1 cellular context compared by ENCODE assay signal in the genomic region with DNA sequence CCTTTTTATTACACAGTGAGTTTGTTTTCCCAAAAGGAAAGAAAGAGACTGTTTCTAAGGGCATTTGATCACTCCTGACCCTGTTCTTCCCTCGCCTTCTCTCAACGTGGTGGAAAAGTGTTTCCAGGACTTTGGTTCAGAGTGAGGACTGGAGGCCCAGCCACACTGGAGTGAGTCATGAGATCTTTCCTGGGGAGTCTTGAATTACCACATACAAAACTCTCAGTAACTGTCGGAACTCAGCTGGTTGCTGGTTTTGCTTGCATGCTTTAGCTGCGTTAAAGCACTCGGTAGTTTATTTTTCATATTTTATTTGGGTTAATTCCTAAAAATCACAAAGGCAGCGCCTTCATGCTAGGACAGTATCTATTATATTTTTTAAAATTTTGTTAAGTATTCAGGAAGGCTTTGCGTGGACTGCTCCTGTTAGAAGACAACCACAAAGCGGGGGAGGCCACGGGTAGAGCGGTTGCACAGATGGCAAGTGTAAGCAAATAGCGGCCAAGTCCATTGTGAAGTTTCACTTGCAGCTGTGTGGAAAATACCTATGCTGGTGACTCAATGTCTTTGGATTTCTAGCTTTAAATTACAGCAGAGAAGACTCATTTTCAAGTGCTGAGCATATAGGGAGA.
TF ChIP-seq lines count a peak whose summit lies in the region.

No MANE protein-coding gene starts in this region.

TF ChIP-seq in HEK293, 187 proteins besides CTCF, POLR2A, EP300 and RAD21 (continued from another document):
- TF ChIP-seq, protein P1, sequence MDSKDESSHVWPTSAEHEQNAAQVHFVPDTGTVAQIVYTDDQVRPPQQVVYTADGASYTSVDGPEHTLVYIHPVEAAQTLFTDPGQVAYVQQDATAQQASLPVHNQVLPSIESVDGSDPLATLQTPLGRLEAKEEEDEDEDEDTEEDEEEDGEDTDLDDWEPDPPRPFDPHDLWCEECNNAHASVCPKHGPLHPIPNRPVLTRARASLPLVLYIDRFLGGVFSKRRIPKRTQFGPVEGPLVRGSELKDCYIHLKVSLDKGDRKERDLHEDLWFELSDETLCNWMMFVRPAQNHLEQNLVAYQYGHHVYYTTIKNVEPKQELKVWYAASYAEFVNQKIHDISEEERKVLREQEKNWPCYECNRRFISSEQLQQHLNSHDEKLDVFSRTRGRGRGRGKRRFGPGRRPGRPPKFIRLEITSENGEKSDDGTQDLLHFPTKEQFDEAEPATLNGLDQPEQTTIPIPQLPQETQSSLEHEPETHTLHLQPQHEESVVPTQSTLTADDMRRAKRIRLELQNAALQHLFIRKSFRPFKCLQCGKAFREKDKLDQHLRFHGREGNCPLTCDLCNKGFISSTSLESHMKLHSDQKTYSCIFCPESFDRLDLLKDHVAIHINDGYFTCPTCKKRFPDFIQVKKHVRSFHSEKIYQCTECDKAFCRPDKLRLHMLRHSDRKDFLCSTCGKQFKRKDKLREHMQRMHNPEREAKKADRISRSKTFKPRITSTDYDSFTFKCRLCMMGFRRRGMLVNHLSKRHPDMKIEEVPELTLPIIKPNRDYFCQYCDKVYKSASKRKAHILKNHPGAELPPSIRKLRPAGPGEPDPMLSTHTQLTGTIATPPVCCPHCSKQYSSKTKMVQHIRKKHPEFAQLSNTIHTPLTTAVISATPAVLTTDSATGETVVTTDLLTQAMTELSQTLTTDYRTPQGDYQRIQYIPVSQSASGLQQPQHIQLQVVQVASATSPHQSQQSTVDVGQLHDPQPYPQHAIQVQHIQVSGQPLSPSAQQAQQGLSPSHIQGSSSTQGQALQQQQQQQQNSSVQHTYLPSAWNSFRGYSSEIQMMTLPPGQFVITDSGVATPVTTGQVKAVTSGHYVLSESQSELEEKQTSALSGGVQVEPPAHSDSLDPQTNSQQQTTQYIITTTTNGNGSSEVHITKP (tag by site-specific recombination; IDR thresholded peaks at IDR 0.05): no peak
- TF ChIP-seq OVOL3 (tag by site-specific recombination; IDR thresholded peaks at IDR 0.05): no peak
- TF ChIP-seq, protein P2, sequence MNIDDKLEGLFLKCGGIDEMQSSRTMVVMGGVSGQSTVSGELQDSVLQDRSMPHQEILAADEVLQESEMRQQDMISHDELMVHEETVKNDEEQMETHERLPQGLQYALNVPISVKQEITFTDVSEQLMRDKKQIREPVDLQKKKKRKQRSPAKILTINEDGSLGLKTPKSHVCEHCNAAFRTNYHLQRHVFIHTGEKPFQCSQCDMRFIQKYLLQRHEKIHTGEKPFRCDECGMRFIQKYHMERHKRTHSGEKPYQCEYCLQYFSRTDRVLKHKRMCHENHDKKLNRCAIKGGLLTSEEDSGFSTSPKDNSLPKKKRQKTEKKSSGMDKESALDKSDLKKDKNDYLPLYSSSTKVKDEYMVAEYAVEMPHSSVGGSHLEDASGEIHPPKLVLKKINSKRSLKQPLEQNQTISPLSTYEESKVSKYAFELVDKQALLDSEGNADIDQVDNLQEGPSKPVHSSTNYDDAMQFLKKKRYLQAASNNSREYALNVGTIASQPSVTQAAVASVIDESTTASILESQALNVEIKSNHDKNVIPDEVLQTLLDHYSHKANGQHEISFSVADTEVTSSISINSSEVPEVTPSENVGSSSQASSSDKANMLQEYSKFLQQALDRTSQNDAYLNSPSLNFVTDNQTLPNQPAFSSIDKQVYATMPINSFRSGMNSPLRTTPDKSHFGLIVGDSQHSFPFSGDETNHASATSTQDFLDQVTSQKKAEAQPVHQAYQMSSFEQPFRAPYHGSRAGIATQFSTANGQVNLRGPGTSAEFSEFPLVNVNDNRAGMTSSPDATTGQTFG (tag by site-specific recombination; IDR thresholded peaks at IDR 0.05; ENCODE audit: borderline replicate concordance): no peak
- no peak for TF ChIP-seq SP3 (tag by site-specific recombination; IDR thresholded peaks at IDR 0.05)
- TF ChIP-seq IKZF3 (tag by site-specific recombination; IDR thresholded peaks at IDR 0.05): no peak
- no peak for TF ChIP-seq ZNF211 (tag by site-specific recombination; IDR thresholded peaks at IDR 0.05; ENCODE audit: low read depth)
- TF ChIP-seq, protein P3, sequence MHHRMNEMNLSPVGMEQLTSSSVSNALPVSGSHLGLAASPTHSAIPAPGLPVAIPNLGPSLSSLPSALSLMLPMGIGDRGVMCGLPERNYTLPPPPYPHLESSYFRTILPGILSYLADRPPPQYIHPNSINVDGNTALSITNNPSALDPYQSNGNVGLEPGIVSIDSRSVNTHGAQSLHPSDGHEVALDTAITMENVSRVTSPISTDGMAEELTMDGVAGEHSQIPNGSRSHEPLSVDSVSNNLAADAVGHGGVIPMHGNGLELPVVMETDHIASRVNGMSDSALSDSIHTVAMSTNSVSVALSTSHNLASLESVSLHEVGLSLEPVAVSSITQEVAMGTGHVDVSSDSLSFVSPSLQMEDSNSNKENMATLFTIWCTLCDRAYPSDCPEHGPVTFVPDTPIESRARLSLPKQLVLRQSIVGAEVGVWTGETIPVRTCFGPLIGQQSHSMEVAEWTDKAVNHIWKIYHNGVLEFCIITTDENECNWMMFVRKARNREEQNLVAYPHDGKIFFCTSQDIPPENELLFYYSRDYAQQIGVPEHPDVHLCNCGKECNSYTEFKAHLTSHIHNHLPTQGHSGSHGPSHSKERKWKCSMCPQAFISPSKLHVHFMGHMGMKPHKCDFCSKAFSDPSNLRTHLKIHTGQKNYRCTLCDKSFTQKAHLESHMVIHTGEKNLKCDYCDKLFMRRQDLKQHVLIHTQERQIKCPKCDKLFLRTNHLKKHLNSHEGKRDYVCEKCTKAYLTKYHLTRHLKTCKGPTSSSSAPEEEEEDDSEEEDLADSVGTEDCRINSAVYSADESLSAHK (tag by site-specific recombination; IDR thresholded peaks at IDR 0.05): peak; percentile 88
- no peak for TF ChIP-seq ZNF324 (tag by site-specific recombination; IDR thresholded peaks at IDR 0.05)
- TF ChIP-seq, protein P4, sequence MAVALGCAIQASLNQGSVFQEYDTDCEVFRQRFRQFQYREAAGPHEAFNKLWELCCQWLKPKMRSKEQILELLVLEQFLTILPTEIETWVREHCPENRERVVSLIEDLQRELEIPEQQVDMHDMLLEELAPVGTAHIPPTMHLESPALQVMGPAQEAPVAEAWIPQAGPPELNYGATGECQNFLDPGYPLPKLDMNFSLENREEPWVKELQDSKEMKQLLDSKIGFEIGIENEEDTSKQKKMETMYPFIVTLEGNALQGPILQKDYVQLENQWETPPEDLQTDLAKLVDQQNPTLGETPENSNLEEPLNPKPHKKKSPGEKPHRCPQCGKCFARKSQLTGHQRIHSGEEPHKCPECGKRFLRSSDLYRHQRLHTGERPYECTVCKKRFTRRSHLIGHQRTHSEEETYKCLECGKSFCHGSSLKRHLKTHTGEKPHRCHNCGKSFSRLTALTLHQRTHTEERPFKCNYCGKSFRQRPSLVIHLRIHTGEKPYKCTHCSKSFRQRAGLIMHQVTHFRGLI (tag by site-specific recombination; IDR thresholded peaks at IDR 0.05): peak; percentile 17; the same call in 1 of the 2 replicates
- no peak for TF ChIP-seq ZNF596 (tag by site-specific recombination; IDR thresholded peaks at IDR 0.05)
- no peak for TF ChIP-seq ZBTB48 (tag by site-specific recombination; IDR thresholded peaks at IDR 0.05)
- no peak for TF ChIP-seq ZNF16 (tag by site-specific recombination; IDR thresholded peaks at IDR 0.05; ENCODE audit: low read depth)
- TF ChIP-seq, protein P5, sequence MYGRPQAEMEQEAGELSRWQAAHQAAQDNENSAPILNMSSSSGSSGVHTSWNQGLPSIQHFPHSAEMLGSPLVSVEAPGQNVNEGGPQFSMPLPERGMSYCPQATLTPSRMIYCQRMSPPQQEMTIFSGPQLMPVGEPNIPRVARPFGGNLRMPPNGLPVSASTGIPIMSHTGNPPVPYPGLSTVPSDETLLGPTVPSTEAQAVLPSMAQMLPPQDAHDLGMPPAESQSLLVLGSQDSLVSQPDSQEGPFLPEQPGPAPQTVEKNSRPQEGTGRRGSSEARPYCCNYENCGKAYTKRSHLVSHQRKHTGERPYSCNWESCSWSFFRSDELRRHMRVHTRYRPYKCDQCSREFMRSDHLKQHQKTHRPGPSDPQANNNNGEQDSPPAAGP (tag by site-specific recombination; IDR thresholded peaks at IDR 0.05): no peak
- TF ChIP-seq, protein P6, sequence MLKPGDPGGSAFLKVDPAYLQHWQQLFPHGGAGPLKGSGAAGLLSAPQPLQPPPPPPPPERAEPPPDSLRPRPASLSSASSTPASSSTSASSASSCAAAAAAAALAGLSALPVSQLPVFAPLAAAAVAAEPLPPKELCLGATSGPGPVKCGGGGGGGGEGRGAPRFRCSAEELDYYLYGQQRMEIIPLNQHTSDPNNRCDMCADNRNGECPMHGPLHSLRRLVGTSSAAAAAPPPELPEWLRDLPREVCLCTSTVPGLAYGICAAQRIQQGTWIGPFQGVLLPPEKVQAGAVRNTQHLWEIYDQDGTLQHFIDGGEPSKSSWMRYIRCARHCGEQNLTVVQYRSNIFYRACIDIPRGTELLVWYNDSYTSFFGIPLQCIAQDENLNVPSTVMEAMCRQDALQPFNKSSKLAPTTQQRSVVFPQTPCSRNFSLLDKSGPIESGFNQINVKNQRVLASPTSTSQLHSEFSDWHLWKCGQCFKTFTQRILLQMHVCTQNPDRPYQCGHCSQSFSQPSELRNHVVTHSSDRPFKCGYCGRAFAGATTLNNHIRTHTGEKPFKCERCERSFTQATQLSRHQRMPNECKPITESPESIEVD (tag by site-specific recombination; IDR thresholded peaks at IDR 0.05): no peak
- TF ChIP-seq ZNF473 (tag by site-specific recombination; IDR thresholded peaks at IDR 0.05): no peak
- no peak for TF ChIP-seq HOXD13 (CRISPR knock-in tag; IDR thresholded peaks at IDR 0.05; ENCODE audit: borderline replicate concordance)
- no peak for TF ChIP-seq RBAK (tag by site-specific recombination; IDR thresholded peaks at IDR 0.05)
- no peak for TF ChIP-seq GLIS2 (tag by site-specific recombination; IDR thresholded peaks at IDR 0.05)
- no peak for TF ChIP-seq ZNF561 (tag by site-specific recombination; IDR thresholded peaks at IDR 0.05; ENCODE audit: borderline replicate concordance)
- 0 out of 2 replicates have a peak, but pooled peaks have one; percentile 9 for TF ChIP-seq GLIS1 (tag by site-specific recombination; IDR thresholded peaks at IDR 0.05)
- no peak for TF ChIP-seq ZNF791 (tag by site-specific recombination; IDR thresholded peaks at IDR 0.05)
